ENCODE assay signal across 18 cellular contexts in genomic region chr20:9600562-9600961, GRCh38.
DNase-seq lines count a peak whose midpoint lies in the region; ATAC-seq and TF ChIP-seq lines count a peak whose summit lies in the region.
"Had no signal": no experiment of that assay in that cellular context is flagged by ENCODE, and none has a peak within 500 bp of the region (broad histone marks: within the 10 kb centered on the region; RNA-seq: fewer than 3 reads in every experiment).

No MANE protein-coding gene starts in this region.

- CTCF ChIA-PET in WTC11 (lab: Charles Lee) = interaction anchor here (1.1 kb wide), 1 partner anchor 133 kb away, joined by 4 read pairs; no protein-coding TSS in a partner anchor

- H3K27me3 Mint-ChIP-seq in WTC11 (ENCODE audit: low read depth) = peaks cover 3% of the 10 kb centered on the region
- H3K27me3 Mint-ChIP-seq in neural progenitor cell (ENCODE audit: insufficient read depth, low read depth) = peaks cover 12% of the 10 kb centered on the region

- no peaks in the 10 kb centered on the region for H3K9me2 ChIP-seq in Karpas-422 (replicated peaks; ENCODE audit: insufficient read depth, low read length)

- no peaks in the 10 kb centered on the region for H3K36me3 Mint-ChIP-seq in WTC11
- no peaks in the 10 kb centered on the region for H3K36me3 Mint-ChIP-seq in neural progenitor cell
- H3K36me3 Mint-ChIP-seq: CD4-positive, alpha-beta memory T cell had no signal

- ATAC-seq in WTC11 (peak; percentile 48; the same call in 1 of the 2 replicates), HG03457 (IDR thresholded peaks at IDR 0.05; ENCODE audit: unreplicated experiment) (no peak)
- ATAC-seq: A549, HepG2, K562 had no signal

- DNase-seq in Karpas-422 (peak; percentile 10), WTC11 (ENCODE audit: low spot score) (no peak), neural progenitor cell (ENCODE audit: low spot score) (peak; percentile 47), occipital lobe (lab: John Stamatoyannopoulos, UW) (no peak), DMS 273 (lab: John Stamatoyannopoulos, UW; ENCODE audit: unreplicated experiment) (no peak), G401 (ENCODE audit: low spot score) (no peak)
- DNase-seq: BE2C; CD4-positive, alpha-beta memory T cell; DMS153; DND-41; GF-D8; GM23248; H7 had no signal

- peaks cover 11% of the 10 kb centered on the region for H3K9me3 Mint-ChIP-seq in WTC11
- H3K9me3 Mint-ChIP-seq in neural progenitor cell = peaks cover 7% of the 10 kb centered on the region

- H3K9me3 ChIP-seq in Karpas-422 (ENCODE audit: low read length) (no peaks in the 10 kb centered on the region), neural progenitor cell (ENCODE audit: low read depth) (no peaks in the 10 kb centered on the region)
- H3K9me3 ChIP-seq: A549, BE2C had no signal

- H3K4me2 ChIP-seq in Karpas-422 (ENCODE audit: low read depth, low read length, poor library complexity, severe bottlenecking) (no peak overlapping the region), neural progenitor cell (peak overlapping the region; percentile 57)
- H3K4me2 ChIP-seq: A549 had no signal

- POLR2A ChIA-PET in WTC11 (lab: Charles Lee) = no interaction called here

- H3K27ac Mint-ChIP-seq in WTC11 (no peak overlapping the region), neural progenitor cell (no peak overlapping the region)
- H3K27ac Mint-ChIP-seq: CD4-positive, alpha-beta memory T cell had no signal

- H3K9ac ChIP-seq in Karpas-422 (ENCODE audit: low read length) (no peak overlapping the region), neural progenitor cell (no peak overlapping the region)
- H3K9ac ChIP-seq: GM23248 had no signal

- TF ChIP-seq CTCF in WTC11 (IDR thresholded peaks at IDR 0.05) (no peak), neural progenitor cell (IDR thresholded peaks at IDR 0.05) (no peak)

- H3K27me3 ChIP-seq in Karpas-422 (ENCODE audit: low read length) (no peaks in the 10 kb centered on the region), neural progenitor cell (no peaks in the 10 kb centered on the region)
- H3K27me3 ChIP-seq: BE2C had no signal

- H3K79me2 ChIP-seq in Karpas-422 (ENCODE audit: low read length) = no peaks in the 10 kb centered on the region
- H3K79me2 ChIP-seq in neural progenitor cell (ENCODE audit: low read depth) = no peaks in the 10 kb centered on the region

- H3K36me3 ChIP-seq in Karpas-422 (ENCODE audit: insufficient read depth, low read length) = no peaks in the 10 kb centered on the region
- H3K36me3 ChIP-seq in neural progenitor cell = no peaks in the 10 kb centered on the region
- H3K36me3 ChIP-seq: BE2C had no signal

- in situ Hi-C loops in G401 (cut with HindIII; ENCODE audit: low sequenced_read_pairs) = no loop called here

- peaks cover 14% of the 10 kb centered on the region for H3F3A ChIP-seq in neural progenitor cell (ENCODE audit: low read depth)

- no peak overlapping the region for H2AFZ ChIP-seq in Karpas-422 (ENCODE audit: low read length)
- H2AFZ ChIP-seq in neural progenitor cell (replicated peaks) = no peak overlapping the region
- H2AFZ ChIP-seq: GM23248 had no signal

- H3K4me1 ChIP-seq in Karpas-422 (ENCODE audit: low read length) = no peaks in the 10 kb centered on the region
- H3K4me1 ChIP-seq in neural progenitor cell = peaks cover 32% of the 10 kb centered on the region

- H3K4me3 Mint-ChIP-seq in WTC11 (no peak overlapping the region), neural progenitor cell (no peak overlapping the region)
- H3K4me3 Mint-ChIP-seq: CD4-positive, alpha-beta memory T cell had no signal

- H4K20me1 ChIP-seq in Karpas-422 (ENCODE audit: insufficient read depth, low read depth, low read length) (no peaks in the 10 kb centered on the region), neural progenitor cell (ENCODE audit: low read depth) (no peaks in the 10 kb centered on the region)

- H3K4me3 ChIP-seq in Karpas-422 (ENCODE audit: low read length) (no peak overlapping the region), neural progenitor cell (no peak overlapping the region)
- H3K4me3 ChIP-seq: A549, GM23248, K562 had no signal

- no peak overlapping the region for H3K27ac ChIP-seq in Karpas-422 (ENCODE audit: low read length)
- peak overlapping the region; percentile 23 for H3K27ac ChIP-seq in neural progenitor cell
- H3K27ac ChIP-seq: A549, C4-2B, GM23248 had no signal

- H3K4me1 Mint-ChIP-seq in WTC11 = peaks cover 5% of the 10 kb centered on the region; the same call in 1 of the 2 replicates
- H3K4me1 Mint-ChIP-seq in neural progenitor cell = peaks cover 46% of the 10 kb centered on the region
- H3K4me1 Mint-ChIP-seq: CD4-positive, alpha-beta memory T cell had no signal

TF ChIP-seq in WTC11, 78 proteins besides CTCF, POLR2A, EP300 and RAD21:
- TF ChIP-seq FOXJ3 (CRISPR knock-in tag; IDR thresholded peaks at IDR 0.05; ENCODE audit: borderline replicate concordance) (no peak), KAT7 (CRISPR knock-in tag; IDR thresholded peaks at IDR 0.05; ENCODE audit: borderline replicate concordance) (no peak), GRHL2 (CRISPR knock-in tag; IDR thresholded peaks at IDR 0.05; ENCODE audit: insufficient replicate concordance, severe bottlenecking) (no peak), ZNF416 (CRISPR knock-in tag; IDR thresholded peaks at IDR 0.05) (no peak), CBFB (CRISPR knock-in tag; IDR thresholded peaks at IDR 0.05; ENCODE audit: low read depth) (no peak), ARID4B (CRISPR knock-in tag; IDR thresholded peaks at IDR 0.05; ENCODE audit: borderline replicate concordance) (no peak), IRF2 (CRISPR knock-in tag; IDR thresholded peaks at IDR 0.05; ENCODE audit: borderline replicate concordance, low read depth) (no peak), ATF2 (CRISPR knock-in tag; IDR thresholded peaks at IDR 0.05; ENCODE audit: borderline replicate concordance, low read depth) (no peak), HMGA2 (CRISPR knock-in tag; IDR thresholded peaks at IDR 0.05) (no peak)
- TF ChIP-seq, protein P1, sequence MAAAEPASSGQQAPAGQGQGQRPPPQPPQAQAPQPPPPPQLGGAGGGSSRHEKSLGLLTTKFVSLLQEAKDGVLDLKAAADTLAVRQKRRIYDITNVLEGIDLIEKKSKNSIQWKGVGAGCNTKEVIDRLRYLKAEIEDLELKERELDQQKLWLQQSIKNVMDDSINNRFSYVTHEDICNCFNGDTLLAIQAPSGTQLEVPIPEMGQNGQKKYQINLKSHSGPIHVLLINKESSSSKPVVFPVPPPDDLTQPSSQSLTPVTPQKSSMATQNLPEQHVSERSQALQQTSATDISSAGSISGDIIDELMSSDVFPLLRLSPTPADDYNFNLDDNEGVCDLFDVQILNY (CRISPR knock-in tag; IDR thresholded peaks at IDR 0.05) = no peak

Comparison
In these comparisons a context has a peak if more than half of its experiments do, and no peak if none do; other contexts are left out.
1. DNase-seq: peak in Karpas-422 (single experiment) and neural progenitor cell (single experiment); none in WTC11 (single experiment), occipital lobe (single experiment), DMS 273 (single experiment) and G401 (single experiment).